ENCODE assay signal across 1 cellular context in the genomic region with DNA sequence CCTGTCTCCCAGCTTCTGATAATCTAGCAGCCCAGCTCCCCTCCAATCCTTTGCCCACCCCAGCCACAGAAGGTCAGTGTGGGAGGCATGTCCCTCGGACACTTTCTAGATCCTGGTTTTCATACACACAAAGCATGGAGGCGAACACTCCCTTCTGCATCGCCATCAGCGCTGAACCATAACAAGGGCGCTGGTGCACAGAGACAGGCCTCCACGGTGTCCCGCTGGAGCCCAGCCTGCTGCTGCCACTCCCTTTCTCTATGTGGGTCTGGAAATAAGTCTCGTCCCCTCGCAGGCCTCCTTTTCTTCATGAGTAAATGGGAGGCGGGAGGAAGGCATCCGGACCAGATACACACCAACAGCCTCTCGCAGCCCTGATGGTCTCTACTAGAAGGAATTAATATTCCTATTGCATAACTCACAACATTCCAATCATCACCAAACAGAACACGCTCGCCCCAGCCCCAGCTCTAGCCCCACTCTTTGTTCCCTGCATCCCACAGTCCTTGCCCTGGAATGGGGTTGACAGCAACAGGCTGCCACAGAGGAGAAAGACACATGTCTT.
TF ChIP-seq lines count a peak whose summit lies in the region.

No MANE protein-coding gene starts in this region.

TF ChIP-seq in HEK293, 187 proteins besides CTCF, POLR2A, EP300 and RAD21 (continued from another document):
- no peak for TF ChIP-seq ZNF704 (tag by site-specific recombination; IDR thresholded peaks at IDR 0.05)
- no peak for TF ChIP-seq ZBTB8A (tag by site-specific recombination; IDR thresholded peaks at IDR 0.05)
